ENCODE assay signal across 32 cellular contexts in the genomic region with DNA sequence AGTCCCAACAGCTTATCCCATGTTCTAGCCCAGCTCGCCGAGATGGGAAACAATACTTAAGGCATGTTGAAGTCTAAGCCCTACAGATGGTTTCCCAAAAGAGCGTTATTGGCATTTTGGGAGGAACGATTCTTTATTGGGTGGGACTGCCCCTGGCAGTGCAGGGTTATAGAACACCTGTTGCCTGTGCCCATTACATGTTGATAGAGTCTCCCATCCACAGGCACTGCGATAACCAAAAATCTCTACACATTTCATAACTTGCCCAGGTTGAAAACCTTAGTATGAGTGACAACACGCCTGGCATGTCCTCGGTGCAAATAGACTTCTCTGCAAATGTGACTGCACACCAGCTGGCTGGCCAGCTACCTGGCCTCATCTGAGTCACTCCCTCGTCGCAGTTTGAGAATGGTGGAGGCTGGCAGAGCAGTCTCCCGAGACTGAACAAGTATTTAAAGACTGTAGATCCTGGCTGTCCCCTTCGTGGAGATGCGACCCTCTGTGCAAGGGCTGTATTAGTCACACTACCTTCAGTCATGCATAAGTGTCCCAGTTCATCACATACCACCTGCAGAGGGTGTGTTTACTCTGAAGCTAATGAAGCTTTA. TPM values are rescaled to one million over a fixed set of nuclear protein-coding genes. Genes with fewer than 3 reads are reported as not detected.
A peak's percentile ranks its signal among the peaks of the same experiment; 100 is the strongest.
DNase-seq lines count a peak whose midpoint lies in the region; ATAC-seq, FAIRE-seq and TF ChIP-seq lines count a peak whose summit lies in the region.
"Had no signal": no experiment of that assay in that cellular context is flagged by ENCODE, and none has a peak within 500 bp of the region (broad histone marks: within the 10 kb centered on the region; RNA-seq: fewer than 3 reads in every experiment).

No MANE protein-coding gene starts in this region.

- H3K4me1 Mint-ChIP-seq in activated CD8-positive, alpha-beta memory T cell treated with anti-CD3 and anti-CD28 coated beads, Interleukin-2, amount 10 ng/mL, durations not matched to agents 7 days and 5 days = peaks cover 44% of the 10 kb centered on the region
- H3K4me1 Mint-ChIP-seq in CD8-positive, alpha-beta T cell (ENCODE audit: low read depth) = peaks cover 48% of the 10 kb centered on the region
- H3K4me1 Mint-ChIP-seq in activated B cell treated with CpG ODN at 0.5 μM for 24 hours = no peaks in the 10 kb centered on the region

- WGBS in mesendoderm (ENCODE audit: extremely low coverage, insufficient coverage, low lambda C conversion rate) = no CpG with 5 or more reads among the region's 12 CpGs
- 70 to 79% methylated on average over 12 of the region's 12 CpGs for WGBS in pancreas, 2 donors

- no peaks in the 10 kb centered on the region for H3K79me2 ChIP-seq in mesendoderm (ENCODE audit: control insufficient read depth, insufficient read depth, low read length)

- peaks cover 10% of the 10 kb centered on the region for H3K36me3 Mint-ChIP-seq in activated CD8-positive, alpha-beta memory T cell treated with anti-CD3 and anti-CD28 coated beads, Interleukin-2, amount 10 ng/mL, durations not matched to agents 7 days and 5 days
- no peaks in the 10 kb centered on the region for H3K36me3 Mint-ChIP-seq in CD8-positive, alpha-beta T cell
- peaks cover 4% of the 10 kb centered on the region for H3K36me3 Mint-ChIP-seq in activated B cell treated with CpG ODN at 0.5 μM for 24 hours (ENCODE audit: low read depth)

- H3K27ac ChIP-seq in CD8-positive, alpha-beta T cell (ENCODE audit: low read depth, low read length) = no peak overlapping the region
- H3K27ac ChIP-seq in mesendoderm (ENCODE audit: low read depth, low read length) = no peak overlapping the region
- H3K27ac ChIP-seq in pancreas = no peak overlapping the region
- H3K27ac ChIP-seq: esophagus squamous epithelium, gastrocnemius medialis, sigmoid colon, stomach, transverse colon had no signal

- no peak overlapping the region for H3K4me3 ChIP-seq in CD8-positive, alpha-beta T cell (ENCODE audit: low read depth, low read length)
- H3K4me3 ChIP-seq in mesendoderm (ENCODE audit: low read length) (no peak overlapping the region), pancreas (no peak overlapping the region)
- H3K4me3 ChIP-seq: esophagus squamous epithelium, gastrocnemius medialis, sigmoid colon, stomach, transverse colon had no signal

- CTCF ChIA-PET in activated CD8-positive, alpha-beta memory T cell treated with anti-CD3 and anti-CD28 coated beads, Interleukin-2, amount 10 ng/mL, durations not matched to agents 7 days and 5 days (lab: Charles Lee) = interaction anchor here (0.6 to 9.2 kb wide), 4 partner anchors 9 to 81 kb away, joined by 3 to 152 read pairs (median 4); partner anchors contain the start of gene TIGIT
- CTCF ChIA-PET in CD8-positive, alpha-beta T cell (lab: Charles Lee) = interaction anchor here (1.1 to 1.6 kb wide), 3 partner anchors 9 to 164 kb away, joined by 3 to 5 read pairs (median 3); no protein-coding TSS in a partner anchor
- CTCF ChIA-PET in activated B cell treated with CpG ODN at 0.5 μM for 24 hours (lab: Charles Lee) = interaction anchor here (0.7 to 4.4 kb wide), 6 partner anchors 10 to 81 kb away, joined by 3 to 30 read pairs (median 4); no protein-coding TSS in a partner anchor

- peak overlapping the region; percentile 56 for H3K27ac Mint-ChIP-seq in activated CD8-positive, alpha-beta memory T cell treated with anti-CD3 and anti-CD28 coated beads, Interleukin-2, amount 10 ng/mL, durations not matched to agents 7 days and 5 days
- peak overlapping the region; percentile 53 for H3K27ac Mint-ChIP-seq in CD8-positive, alpha-beta T cell
- H3K27ac Mint-ChIP-seq in activated B cell treated with CpG ODN at 0.5 μM for 24 hours = no peak overlapping the region
- H3K27ac Mint-ChIP-seq: endodermal cell had no signal

- no peak overlapping the region for H2AK5ac ChIP-seq in mesendoderm (ENCODE audit: low read length)

- H3K18ac ChIP-seq in mesendoderm (ENCODE audit: low read length) = no peak overlapping the region

- no peak for FAIRE-seq in pancreas (lab: Jason Lieb, UNC)
- FAIRE-seq: GM18507, TTC549 had no signal

- no peak for TF ChIP-seq CTCF in CD8-positive, alpha-beta T cell (IDR thresholded peaks at IDR 0.05)
- TF ChIP-seq CTCF in activated B cell treated with CpG ODN at 0.5 μM for 24 hours (IDR thresholded peaks at IDR 0.05) = no peak
- no peak for TF ChIP-seq CTCF in pancreas (IDR thresholded peaks at IDR 0.05)

- H3K36me3 ChIP-seq in CD8-positive, alpha-beta T cell (ENCODE audit: insufficient read depth, low read length) = no peaks in the 10 kb centered on the region
- H3K36me3 ChIP-seq in mesendoderm (ENCODE audit: control insufficient read depth, insufficient read depth, low read length) (no peaks in the 10 kb centered on the region), pancreas (no peaks in the 10 kb centered on the region)
- H3K36me3 ChIP-seq: esophagus squamous epithelium, gastrocnemius medialis, sigmoid colon, stomach, transverse colon had no signal

- H2BK5ac ChIP-seq in mesendoderm (ENCODE audit: low read length) = no peak overlapping the region

- no peak overlapping the region for H4K5ac ChIP-seq in mesendoderm (ENCODE audit: low read length)

- no peak overlapping the region for H3K9ac ChIP-seq in mesendoderm (ENCODE audit: low read length)

- H3K23ac ChIP-seq in mesendoderm (ENCODE audit: low read length) = no peak overlapping the region

- H2BK120ac ChIP-seq in mesendoderm (ENCODE audit: low read depth, low read length) = no peak overlapping the region

- no peaks in the 10 kb centered on the region for H3K79me1 ChIP-seq in mesendoderm (ENCODE audit: low read length)

- no peak overlapping the region for H3K4ac ChIP-seq in mesendoderm (ENCODE audit: low read depth, low read length)

- no peak for ATAC-seq in activated CD8-positive, alpha-beta memory T cell treated with anti-CD3 and anti-CD28 coated beads, Interleukin-2, amount 10 ng/mL, durations not matched to agents 7 days and 5 days
- no peak for ATAC-seq in CD8-positive, alpha-beta T cell
- ATAC-seq in activated B cell treated with CpG ODN at 0.5 μM for 24 hours (ENCODE audit: low read depth) = peak; percentile 38
- ATAC-seq in pancreas = no peak
- ATAC-seq: gastrocnemius medialis, Panc1, T-cell had no signal

- no peak for DNase-seq in activated CD8-positive, alpha-beta memory T cell treated with anti-CD3 and anti-CD28 coated beads, Interleukin-2, amount 10 ng/mL, durations not matched to agents 7 days and 5 days
- DNase-seq in activated CD8-positive, alpha-beta memory T cell treated with anti-CD3 and anti-CD28 coated beads for 24 hours = no peak
- DNase-seq in CD8-positive, alpha-beta T cell = peak in 1 of 7 experiments; percentile 17
- DNase-seq in activated B cell treated with CpG ODN at 0.5 μM for 24 hours (peak; percentile 45), mesendoderm (no peak), pancreas (no peak), EL (no peak)
- DNase-seq in stimulated activated CD8-positive, alpha-beta memory T cell treated with anti-CD3 and anti-CD28 coated beads, Interleukin-4, amount 100 ng/mL, for 48 hours = peak; percentile 62
- DNase-seq: amniotic stem cell, C1 segment of cervical spinal cord, cortex of kidney, DMS 273 treated with DMSO at 0.1 percent for 48 hours, esophagus squamous epithelium, gastrocnemius medialis, hypothalamus, NCI-H1105 treated with DMSO at 0.1 percent for 48 hours, NCI-H2029 treated with DMSO at 0.1 percent for 48 hours, NCI-H446, posterior cingulate gyrus, sigmoid colon, stomach, T-cell, transverse colon had no signal

- H3K9me3 ChIP-seq in CD8-positive, alpha-beta T cell (ENCODE audit: low read length) = no peaks in the 10 kb centered on the region
- H3K9me3 ChIP-seq in pancreas = no peaks in the 10 kb centered on the region
- H3K9me3 ChIP-seq: esophagus squamous epithelium, gastrocnemius medialis, sigmoid colon, stomach, transverse colon had no signal

- no peak overlapping the region for H2BK15ac ChIP-seq in mesendoderm (replicated peaks; ENCODE audit: low read depth)

- H3K4me2 ChIP-seq in mesendoderm (ENCODE audit: low read length) = no peak overlapping the region

- no peaks in the 10 kb centered on the region for H3K9me3 Mint-ChIP-seq in activated CD8-positive, alpha-beta memory T cell treated with anti-CD3 and anti-CD28 coated beads, Interleukin-2, amount 10 ng/mL, durations not matched to agents 7 days and 5 days (ENCODE audit: low read depth)
- H3K9me3 Mint-ChIP-seq in CD8-positive, alpha-beta T cell = no peaks in the 10 kb centered on the region
- H3K9me3 Mint-ChIP-seq in activated B cell treated with CpG ODN at 0.5 μM for 24 hours = no peaks in the 10 kb centered on the region
- H3K9me3 Mint-ChIP-seq: endodermal cell had no signal

- peaks cover 83% of the 10 kb centered on the region for H3K4me1 ChIP-seq in CD8-positive, alpha-beta T cell (ENCODE audit: insufficient read depth, low read length)
- H3K4me1 ChIP-seq in mesendoderm (ENCODE audit: control insufficient read depth, low read depth, low read length) = peaks cover 6% of the 10 kb centered on the region
- H3K4me1 ChIP-seq in pancreas = no peaks in the 10 kb centered on the region
- H3K4me1 ChIP-seq: gastrocnemius medialis, sigmoid colon, transverse colon had no signal

- H3K27me3 Mint-ChIP-seq in activated CD8-positive, alpha-beta memory T cell treated with anti-CD3 and anti-CD28 coated beads, Interleukin-2, amount 10 ng/mL, durations not matched to agents 7 days and 5 days = no peaks in the 10 kb centered on the region
- no peaks in the 10 kb centered on the region for H3K27me3 Mint-ChIP-seq in CD8-positive, alpha-beta T cell (ENCODE audit: low read depth)
- H3K27me3 Mint-ChIP-seq in activated B cell treated with CpG ODN at 0.5 μM for 24 hours = no peaks in the 10 kb centered on the region
- H3K27me3 Mint-ChIP-seq: T-cell had no signal

- no peak overlapping the region for H3K4me3 Mint-ChIP-seq in activated CD8-positive, alpha-beta memory T cell treated with anti-CD3 and anti-CD28 coated beads, Interleukin-2, amount 10 ng/mL, durations not matched to agents 7 days and 5 days
- no peak overlapping the region for H3K4me3 Mint-ChIP-seq in CD8-positive, alpha-beta T cell
- peak overlapping the region; percentile 44 for H3K4me3 Mint-ChIP-seq in activated B cell treated with CpG ODN at 0.5 μM for 24 hours
- H3K4me3 Mint-ChIP-seq: endodermal cell had no signal

- intact Hi-C loops in CD8-positive, alpha-beta T cell (cut with DNase I, micrococcal nuclease) = loop anchor here (10.0 kb wide), 2 partner anchors 684 to 1566 kb away; partner anchors contain the start of gene SIDT1 (in 1 of the 2)
- intact Hi-C loops in activated B cell treated with CpG ODN at 0.5 μM for 24 hours (cut with micrococcal nuclease) = loop anchor here (1.0 kb wide), 1 partner anchor 73 kb away; no protein-coding TSS in a partner anchor
- intact Hi-C loops in pancreas (cut with DNase I) = no loop called here

- POLR2A ChIA-PET in CD8-positive, alpha-beta T cell (lab: Charles Lee) = interaction anchor here (7.3 kb wide), 1 partner anchor 76 kb away, joined by 112 read pairs; the partner anchor contains the start of gene TIGIT
- POLR2A ChIA-PET in activated B cell treated with CpG ODN at 0.5 μM for 24 hours (lab: Charles Lee) = interaction anchor here (0.5 to 7.4 kb wide), 14 partner anchors 10 to 232 kb away, joined by 3 to 334 read pairs (median 5); partner anchors contain the start of genes TIGIT and ZNF80

- no peaks in the 10 kb centered on the region for H3K27me3 ChIP-seq in CD8-positive, alpha-beta T cell (ENCODE audit: insufficient read depth, low read length)
- H3K27me3 ChIP-seq in mesendoderm (ENCODE audit: insufficient read depth, low read length, poor library complexity) (no peaks in the 10 kb centered on the region), pancreas (no peaks in the 10 kb centered on the region)
- H3K27me3 ChIP-seq: esophagus squamous epithelium, gastrocnemius medialis, sigmoid colon, stomach, transverse colon had no signal

- no peak overlapping the region for H4K8ac ChIP-seq in mesendoderm (ENCODE audit: low read depth, low read length)

- no peak overlapping the region for H3K56ac ChIP-seq in mesendoderm (ENCODE audit: low read length)

RNA-seq across cellular contexts. Expression of gene ZNF80, which starts 18.7 kb away (rescaled TPM):
- total RNA-seq in activated CD8-positive, alpha-beta memory T cell treated with anti-CD3 and anti-CD28 coated beads, Interleukin-2, amount 10 ng/mL, durations not matched to agents 7 days and 5 days = 1 to 10 TPM; 4.5 to 5.5 TPM
- total RNA-seq in CD8-positive, alpha-beta T cell = 1 to 10 TPM; 1.6 TPM
- 0.53 and 0.66 TPM in 2 replicates for total RNA-seq in activated B cell treated with CpG ODN at 0.5 μM for 24 hours
- not detected for polyA plus RNA-seq in mesendoderm (2013, experiment 1 of 2)
- not detected for polyA plus RNA-seq in mesendoderm (2013, experiment 2 of 2)
- total RNA-seq in pancreas = under 1 TPM in 1 of 6 donors, not detected in 5; 0.09 TPM
- polyA plus RNA-seq in pancreas = not detected
- total RNA-seq: endodermal cell, G401, H4, liver, sigmoid colon, transverse colon had no signal
- polyA plus RNA-seq: stomach had no signal

RNA-seq across cellular contexts. Expression of gene DRD3, which starts 39.8 kb away (rescaled TPM):
- not detected for total RNA-seq in activated CD8-positive, alpha-beta memory T cell treated with anti-CD3 and anti-CD28 coated beads, Interleukin-2, amount 10 ng/mL, durations not matched to agents 7 days and 5 days
- not detected for total RNA-seq in CD8-positive, alpha-beta T cell
- total RNA-seq in activated B cell treated with CpG ODN at 0.5 μM for 24 hours (not detected in 2 replicates), pancreas (not detected)
- 0.01 TPM for polyA plus RNA-seq in mesendoderm (2013, experiment 1 of 2)
- polyA plus RNA-seq in mesendoderm (2013, experiment 2 of 2) = not detected
- not detected for polyA plus RNA-seq in pancreas
- total RNA-seq: endodermal cell, esophagus squamous epithelium, G401, gastrocnemius medialis, H4, liver, mononuclear cell, sigmoid colon, stomach, transverse colon had no signal
- polyA plus RNA-seq: liver, neural cell, sigmoid colon, stomach had no signal

Comparison
In these comparisons a context has a peak if more than half of its experiments do, and no peak if none do; other contexts are left out.
1. DNase-seq: peak in activated B cell treated with CpG ODN at 0.5 μM for 24 hours (single experiment) and stimulated activated CD8-positive, alpha-beta memory T cell treated with anti-CD3 and anti-CD28 coated beads, Interleukin-4, amount 100 ng/mL, for 48 hours (single experiment); none in activated CD8-positive, alpha-beta memory T cell treated with anti-CD3 and anti-CD28 coated beads, Interleukin-2, amount 10 ng/mL, durations not matched to agents 7 days and 5 days (single experiment), activated CD8-positive, alpha-beta memory T cell treated with anti-CD3 and anti-CD28 coated beads for 24 hours (single experiment), mesendoderm (single experiment), pancreas (0 of 6) and EL (single experiment).
2. intact Hi-C loops: an anchor here in CD8-positive, alpha-beta T cell (10.0 kb wide) and activated B cell treated with CpG ODN at 0.5 μM for 24 hours (1.0 kb wide); none called in pancreas.